ENCODE assay signal across 1 cellular context in genomic region chr17:30290696-30291570, GRCh38.
A peak's percentile ranks its signal among the peaks of the same experiment; 100 is the strongest.
TF ChIP-seq lines count a peak whose summit lies in the region.

No MANE protein-coding gene starts in this region.

TF ChIP-seq in HepG2, 621 proteins besides CTCF, POLR2A, EP300 and RAD21 (continued from another document and continues in another):
- TF ChIP-seq AHDC1 (CRISPR knock-in tag; IDR thresholded peaks at IDR 0.05; ENCODE audit: borderline replicate concordance) = no peak
- no peak for TF ChIP-seq SIN3B (IDR thresholded peaks at IDR 0.05; ENCODE audit: low read length)
- 0 out of 2 replicates have a peak, but pooled peaks have one; percentile 19 for TF ChIP-seq JUN (CRISPR knock-in tag; IDR thresholded peaks at IDR 0.05)
- TF ChIP-seq FOXO1 (CRISPR knock-in tag; IDR thresholded peaks at IDR 0.05) = 0 out of 2 replicates have a peak, but pooled peaks have one; percentile 22
- no peak for TF ChIP-seq MEIS2 (CRISPR knock-in tag; IDR thresholded peaks at IDR 0.05)
- no peak for TF ChIP-seq AGO2 (optimal IDR thresholded peaks at IDR 0.05; ENCODE audit: low read depth, low read length)
- no peak for TF ChIP-seq IRX3 (CRISPR knock-in tag; IDR thresholded peaks at IDR 0.05; ENCODE audit: borderline replicate concordance, low read depth)
- no peak for TF ChIP-seq ZBTB1 (CRISPR knock-in tag; IDR thresholded peaks at IDR 0.05; ENCODE audit: borderline replicate concordance)
- no peak for TF ChIP-seq ZBTB14 (CRISPR knock-in tag; IDR thresholded peaks at IDR 0.05)
- TF ChIP-seq ZNF18 (CRISPR knock-in tag; IDR thresholded peaks at IDR 0.05; ENCODE audit: insufficient replicate concordance) = no peak
- no peak for TF ChIP-seq TEAD3 (CRISPR knock-in tag; optimal IDR thresholded peaks at IDR 0.05; ENCODE audit: borderline replicate concordance)
- TF ChIP-seq RELA (CRISPR knock-in tag; IDR thresholded peaks at IDR 0.05) = no peak
- TF ChIP-seq MED13 (CRISPR knock-in tag; IDR thresholded peaks at IDR 0.05) = no peak
- TF ChIP-seq, protein P1, sequence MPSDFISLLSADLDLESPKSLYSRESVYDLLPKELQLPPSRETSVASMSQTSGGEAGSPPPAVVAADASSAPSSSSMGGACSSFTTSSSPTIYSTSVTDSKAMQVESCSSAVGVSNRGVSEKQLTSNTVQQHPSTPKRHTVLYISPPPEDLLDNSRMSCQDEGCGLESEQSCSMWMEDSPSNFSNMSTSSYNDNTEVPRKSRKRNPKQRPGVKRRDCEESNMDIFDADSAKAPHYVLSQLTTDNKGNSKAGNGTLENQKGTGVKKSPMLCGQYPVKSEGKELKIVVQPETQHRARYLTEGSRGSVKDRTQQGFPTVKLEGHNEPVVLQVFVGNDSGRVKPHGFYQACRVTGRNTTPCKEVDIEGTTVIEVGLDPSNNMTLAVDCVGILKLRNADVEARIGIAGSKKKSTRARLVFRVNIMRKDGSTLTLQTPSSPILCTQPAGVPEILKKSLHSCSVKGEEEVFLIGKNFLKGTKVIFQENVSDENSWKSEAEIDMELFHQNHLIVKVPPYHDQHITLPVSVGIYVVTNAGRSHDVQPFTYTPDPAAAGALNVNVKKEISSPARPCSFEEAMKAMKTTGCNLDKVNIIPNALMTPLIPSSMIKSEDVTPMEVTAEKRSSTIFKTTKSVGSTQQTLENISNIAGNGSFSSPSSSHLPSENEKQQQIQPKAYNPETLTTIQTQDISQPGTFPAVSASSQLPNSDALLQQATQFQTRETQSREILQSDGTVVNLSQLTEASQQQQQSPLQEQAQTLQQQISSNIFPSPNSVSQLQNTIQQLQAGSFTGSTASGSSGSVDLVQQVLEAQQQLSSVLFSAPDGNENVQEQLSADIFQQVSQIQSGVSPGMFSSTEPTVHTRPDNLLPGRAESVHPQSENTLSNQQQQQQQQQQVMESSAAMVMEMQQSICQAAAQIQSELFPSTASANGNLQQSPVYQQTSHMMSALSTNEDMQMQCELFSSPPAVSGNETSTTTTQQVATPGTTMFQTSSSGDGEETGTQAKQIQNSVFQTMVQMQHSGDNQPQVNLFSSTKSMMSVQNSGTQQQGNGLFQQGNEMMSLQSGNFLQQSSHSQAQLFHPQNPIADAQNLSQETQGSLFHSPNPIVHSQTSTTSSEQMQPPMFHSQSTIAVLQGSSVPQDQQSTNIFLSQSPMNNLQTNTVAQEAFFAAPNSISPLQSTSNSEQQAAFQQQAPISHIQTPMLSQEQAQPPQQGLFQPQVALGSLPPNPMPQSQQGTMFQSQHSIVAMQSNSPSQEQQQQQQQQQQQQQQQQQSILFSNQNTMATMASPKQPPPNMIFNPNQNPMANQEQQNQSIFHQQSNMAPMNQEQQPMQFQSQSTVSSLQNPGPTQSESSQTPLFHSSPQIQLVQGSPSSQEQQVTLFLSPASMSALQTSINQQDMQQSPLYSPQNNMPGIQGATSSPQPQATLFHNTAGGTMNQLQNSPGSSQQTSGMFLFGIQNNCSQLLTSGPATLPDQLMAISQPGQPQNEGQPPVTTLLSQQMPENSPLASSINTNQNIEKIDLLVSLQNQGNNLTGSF (CRISPR knock-in tag; IDR thresholded peaks at IDR 0.05) = no peak; the same call in 1 of the 2 replicates
- no peak for TF ChIP-seq NPAS2 (CRISPR knock-in tag; IDR thresholded peaks at IDR 0.05; ENCODE audit: borderline replicate concordance)
- TF ChIP-seq ZNF446 (CRISPR knock-in tag; IDR thresholded peaks at IDR 0.05) = no peak
- no peak for TF ChIP-seq ELK4 (CRISPR knock-in tag; IDR thresholded peaks at IDR 0.05; ENCODE audit: borderline replicate concordance)
- TF ChIP-seq SCMH1 (CRISPR knock-in tag; IDR thresholded peaks at IDR 0.05; ENCODE audit: borderline replicate concordance) = no peak
- no peak for TF ChIP-seq ZNF678 (CRISPR knock-in tag; IDR thresholded peaks at IDR 0.05)
- peak; percentile 48; the same call in 1 of the 2 replicates for TF ChIP-seq MXD4 (CRISPR knock-in tag; IDR thresholded peaks at IDR 0.05)
- no peak for TF ChIP-seq CCDC6 (CRISPR knock-in tag; IDR thresholded peaks at IDR 0.05)
- TF ChIP-seq ELF1 (CRISPR knock-in tag; IDR thresholded peaks at IDR 0.05) = no peak
- no peak for TF ChIP-seq ZFP36L1 (CRISPR knock-in tag; IDR thresholded peaks at IDR 0.05)
- no peak for TF ChIP-seq SP5 (CRISPR knock-in tag; IDR thresholded peaks at IDR 0.05; ENCODE audit: borderline replicate concordance, low read depth)
- TF ChIP-seq ELF4 (CRISPR knock-in tag; IDR thresholded peaks at IDR 0.05; ENCODE audit: borderline replicate concordance) = no peak
- TF ChIP-seq TBX2 (CRISPR knock-in tag; IDR thresholded peaks at IDR 0.05; ENCODE audit: borderline replicate concordance) = no peak; the same call in 1 of the 2 replicates
- TF ChIP-seq ZNF777 (CRISPR knock-in tag; IDR thresholded peaks at IDR 0.05) = no peak
- TF ChIP-seq THRA (CRISPR knock-in tag; IDR thresholded peaks at IDR 0.05; ENCODE audit: borderline replicate concordance) = no peak
- no peak for TF ChIP-seq ZFP90 (CRISPR knock-in tag; IDR thresholded peaks at IDR 0.05; ENCODE audit: borderline replicate concordance)
- TF ChIP-seq ZNF460 (CRISPR knock-in tag; IDR thresholded peaks at IDR 0.05; ENCODE audit: borderline replicate concordance) = no peak
- TF ChIP-seq FOXO4 (CRISPR knock-in tag; conservative IDR thresholded peaks at IDR 0.05) = no peak
- peak; percentile 61 for TF ChIP-seq NFYC (CRISPR knock-in tag; IDR thresholded peaks at IDR 0.05)
- TF ChIP-seq SAP130 (CRISPR knock-in tag; IDR thresholded peaks at IDR 0.05; ENCODE audit: low read depth) = peak; percentile 71
- TF ChIP-seq ZNF816 (CRISPR knock-in tag; IDR thresholded peaks at IDR 0.05; ENCODE audit: borderline replicate concordance) = no peak
- TF ChIP-seq NCOA1 (CRISPR knock-in tag; IDR thresholded peaks at IDR 0.05) = no peak
- no peak for TF ChIP-seq ZSCAN20 (CRISPR knock-in tag; IDR thresholded peaks at IDR 0.05; ENCODE audit: borderline replicate concordance)
- TF ChIP-seq, protein P2, sequence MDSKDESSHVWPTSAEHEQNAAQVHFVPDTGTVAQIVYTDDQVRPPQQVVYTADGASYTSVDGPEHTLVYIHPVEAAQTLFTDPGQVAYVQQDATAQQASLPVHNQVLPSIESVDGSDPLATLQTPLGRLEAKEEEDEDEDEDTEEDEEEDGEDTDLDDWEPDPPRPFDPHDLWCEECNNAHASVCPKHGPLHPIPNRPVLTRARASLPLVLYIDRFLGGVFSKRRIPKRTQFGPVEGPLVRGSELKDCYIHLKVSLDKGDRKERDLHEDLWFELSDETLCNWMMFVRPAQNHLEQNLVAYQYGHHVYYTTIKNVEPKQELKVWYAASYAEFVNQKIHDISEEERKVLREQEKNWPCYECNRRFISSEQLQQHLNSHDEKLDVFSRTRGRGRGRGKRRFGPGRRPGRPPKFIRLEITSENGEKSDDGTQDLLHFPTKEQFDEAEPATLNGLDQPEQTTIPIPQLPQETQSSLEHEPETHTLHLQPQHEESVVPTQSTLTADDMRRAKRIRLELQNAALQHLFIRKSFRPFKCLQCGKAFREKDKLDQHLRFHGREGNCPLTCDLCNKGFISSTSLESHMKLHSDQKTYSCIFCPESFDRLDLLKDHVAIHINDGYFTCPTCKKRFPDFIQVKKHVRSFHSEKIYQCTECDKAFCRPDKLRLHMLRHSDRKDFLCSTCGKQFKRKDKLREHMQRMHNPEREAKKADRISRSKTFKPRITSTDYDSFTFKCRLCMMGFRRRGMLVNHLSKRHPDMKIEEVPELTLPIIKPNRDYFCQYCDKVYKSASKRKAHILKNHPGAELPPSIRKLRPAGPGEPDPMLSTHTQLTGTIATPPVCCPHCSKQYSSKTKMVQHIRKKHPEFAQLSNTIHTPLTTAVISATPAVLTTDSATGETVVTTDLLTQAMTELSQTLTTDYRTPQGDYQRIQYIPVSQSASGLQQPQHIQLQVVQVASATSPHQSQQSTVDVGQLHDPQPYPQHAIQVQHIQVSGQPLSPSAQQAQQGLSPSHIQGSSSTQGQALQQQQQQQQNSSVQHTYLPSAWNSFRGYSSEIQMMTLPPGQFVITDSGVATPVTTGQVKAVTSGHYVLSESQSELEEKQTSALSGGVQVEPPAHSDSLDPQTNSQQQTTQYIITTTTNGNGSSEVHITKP (CRISPR knock-in tag; IDR thresholded peaks at IDR 0.05; ENCODE audit: low read depth) = 0 out of 2 replicates have a peak, but pooled peaks have one; percentile 16
- TF ChIP-seq ZNF737 (CRISPR knock-in tag; IDR thresholded peaks at IDR 0.05; ENCODE audit: borderline replicate concordance) = peak; percentile 35; the same call in 1 of the 2 replicates
